21 cellular contexts compared by ENCODE assay signal in genomic region chr4:89137231-89137630, GRCh38.
"Had no signal": no experiment of that assay in that cellular context is flagged by ENCODE, and none has a peak within 500 bp of the region (broad histone marks: within the 10 kb centered on the region; RNA-seq: fewer than 3 reads in every experiment).

No MANE protein-coding gene starts in this region.

- H3K9me3 ChIP-seq: SK-N-SH had no signal

- H3K27ac ChIP-seq: RWPE1 had no signal

- H3K9me2 ChIP-seq: SK-N-SH had no signal

- H3K9ac ChIP-seq: SK-N-SH had no signal

- DNase-seq: KBM-7; MV-4-11; NCI-H1048; NCI-H1105; NCI-H1417; NCI-H1436 treated with DMSO at 0.1 percent for 48 hours; NCI-H1694; NCI-H1930; NCI-H2081; NCI-H2107; NCI-H2227 treated with DMSO at 0.1 percent for 48 hours; NCI-H510A; NCI-H524 treated with DMSO at 0.1 percent for 48 hours; NCI-H69; NCI-H774; NK-92 treated with Interleukin-12 subunit alpha and Interleukin-12 subunit beta, amount 100 ng/mL, for 24 hours; SHP77; SK-N-SH; SW 1271 had no signal

- ATAC-seq: Panc1 had no signal
